Comparison of ENCODE assay signal across 16 cellular contexts in genomic region chr18:21306368-21306767, GRCh38.
DNase-seq lines count a peak whose midpoint lies in the region; ATAC-seq and TF ChIP-seq lines count a peak whose summit lies in the region.
"Had no signal": no experiment of that assay in that cellular context is flagged by ENCODE, and none has a peak within 500 bp of the region (broad histone marks: within the 10 kb centered on the region; RNA-seq: fewer than 3 reads in every experiment).

No MANE protein-coding gene starts in this region.

- H3K4me1 Mint-ChIP-seq in naive thymus-derived CD4-positive, alpha-beta T cell, result no peaks in the 10 kb centered on the region
- H3K4me1 Mint-ChIP-seq: CD4-positive, CD25-positive, alpha-beta regulatory T cell had no signal

- H3K4me3 Mint-ChIP-seq in naive thymus-derived CD4-positive, alpha-beta T cell, result no peak overlapping the region
- H3K4me3 Mint-ChIP-seq: CD4-positive, CD25-positive, alpha-beta regulatory T cell had no signal

- H4K12ac ChIP-seq in trophoblast cell (ENCODE audit: low read depth, low read length), result no peak overlapping the region

- no peaks in the 10 kb centered on the region for H3K36me3 Mint-ChIP-seq in naive thymus-derived CD4-positive, alpha-beta T cell
- H3K36me3 Mint-ChIP-seq: CD4-positive, CD25-positive, alpha-beta regulatory T cell had no signal

- no peak overlapping the region for H3K27ac Mint-ChIP-seq in naive thymus-derived CD4-positive, alpha-beta T cell
- H3K27ac Mint-ChIP-seq: CD4-positive, CD25-positive, alpha-beta regulatory T cell had no signal

- H4K20me1 ChIP-seq in hepatocyte (ENCODE audit: insufficient read depth, poor library complexity, severe bottlenecking), result no peaks in the 10 kb centered on the region
- H4K20me1 ChIP-seq: BLaER1 treated with 17β-estradiol and CSF1 and Interleukin-3, amounts not matched to agents 10 nM and 100 nM had no signal

- no peaks in the 10 kb centered on the region for H3K9me3 Mint-ChIP-seq in naive thymus-derived CD4-positive, alpha-beta T cell

- H3K4me2 ChIP-seq in hepatocyte (no peak overlapping the region), trophoblast cell (ENCODE audit: low read length) (no peak overlapping the region)
- H3K4me2 ChIP-seq: BLaER1 treated with 17β-estradiol and CSF1 and Interleukin-3, amounts not matched to agents 10 nM and 100 nM had no signal

- H2BK5ac ChIP-seq in trophoblast cell (ENCODE audit: low read depth, low read length, poor library complexity), result no peak overlapping the region

- H3K79me2 ChIP-seq in hepatocyte, result no peaks in the 10 kb centered on the region
- H3K79me2 ChIP-seq in trophoblast cell (ENCODE audit: control insufficient read depth, insufficient read depth, low read length, poor library complexity), result peaks cover 3% of the 10 kb centered on the region

- POLR2A ChIA-PET in naive thymus-derived CD4-positive, alpha-beta T cell (lab: Charles Lee), result no interaction called here

- no peak overlapping the region for H3K23ac ChIP-seq in trophoblast cell (ENCODE audit: low read length)

- intact Hi-C loops in left ventricle myocardium inferior (cut with micrococcal nuclease) (no loop called here), cardiac septum (cut with DNase I) (no loop called here), sigmoid colon (cut with DNase I) (no loop called here)
- intact Hi-C loops in naive thymus-derived CD4-positive, alpha-beta T cell (cut with micrococcal nuclease), result no loop called here

- TF ChIP-seq EP300 in sigmoid colon (IDR thresholded peaks at IDR 0.05), result no peak

- peak overlapping the region; percentile 9 for H3K27ac ChIP-seq in left ventricle myocardium inferior (replicated peaks)
- peak overlapping the region; percentile 37 for H3K27ac ChIP-seq in hepatocyte
- H3K27ac ChIP-seq in trophoblast cell (ENCODE audit: low read depth, low read length), result peak overlapping the region; percentile 32
- no peak overlapping the region for H3K27ac ChIP-seq in naive thymus-derived CD4-positive, alpha-beta T cell (ENCODE audit: low read depth, low read length)
- no peak overlapping the region for H3K27ac ChIP-seq in sigmoid colon
- H3K27ac ChIP-seq: BLaER1 treated with 17β-estradiol and CSF1 and Interleukin-3, amounts not matched to agents 10 nM and 100 nM; GM23248 had no signal

- no peak overlapping the region for H4K8ac ChIP-seq in trophoblast cell (ENCODE audit: low read depth, low read length)

- DNase-seq in left ventricle myocardium inferior, result no peak
- no peak for DNase-seq in cardiac septum (ENCODE audit: low spot score)
- DNase-seq in hepatocyte (ENCODE audit: low spot score), result no peak
- no peak for DNase-seq in trophoblast cell
- no peak for DNase-seq in naive thymus-derived CD4-positive, alpha-beta T cell
- no peak for DNase-seq in sigmoid colon
- DNase-seq: ACHN; CD4-positive, CD25-positive, alpha-beta regulatory T cell; DMS153; DMS79 treated with DMSO at 0.1 percent for 48 hours; EL; GM23248; IMR-90 had no signal

- H3K9ac ChIP-seq in trophoblast cell (ENCODE audit: low read length), result no peak overlapping the region
- H3K9ac ChIP-seq: BLaER1 treated with 17β-estradiol and CSF1 and Interleukin-3, amounts not matched to agents 10 nM and 100 nM; GM23248 had no signal

- peaks cover 0 to 34% (median 27%) of the 10 kb centered on the region in 5 donors for H3K27me3 Mint-ChIP-seq in naive thymus-derived CD4-positive, alpha-beta T cell

- no peaks in the 10 kb centered on the region for H3K36me3 ChIP-seq in left ventricle myocardium inferior
- no peaks in the 10 kb centered on the region for H3K36me3 ChIP-seq in hepatocyte (replicated peaks; ENCODE audit: insufficient read depth, low read depth)
- H3K36me3 ChIP-seq in trophoblast cell (ENCODE audit: control insufficient read depth in 1 of 2, insufficient read depth in 2 of 2, low read length in 2 of 2), result no peaks in the 10 kb centered on the region
- no peaks in the 10 kb centered on the region for H3K36me3 ChIP-seq in naive thymus-derived CD4-positive, alpha-beta T cell (ENCODE audit: control insufficient read depth in 2 of 3, insufficient read depth in 3 of 3, low read length in 3 of 3)
- H3K36me3 ChIP-seq in sigmoid colon, result no peaks in the 10 kb centered on the region
- H3K36me3 ChIP-seq: BLaER1 treated with 17β-estradiol and CSF1 and Interleukin-3, amounts not matched to agents 10 nM and 100 nM had no signal

- no peak overlapping the region for H3K14ac ChIP-seq in trophoblast cell (ENCODE audit: low read length)

- peaks cover 15% of the 10 kb centered on the region for H3K79me1 ChIP-seq in trophoblast cell (ENCODE audit: low read length)

- no peaks in the 10 kb centered on the region for H3K9me2 ChIP-seq in hepatocyte (replicated peaks; ENCODE audit: insufficient read depth)

- no peak overlapping the region for H2AK5ac ChIP-seq in trophoblast cell (ENCODE audit: low read length)

- H3K4ac ChIP-seq in trophoblast cell (ENCODE audit: low read depth, low read length), result no peak overlapping the region

- TF ChIP-seq POLR2A in sigmoid colon (IDR thresholded peaks at IDR 0.05), result no peak

- H2BK12ac ChIP-seq in trophoblast cell (ENCODE audit: low read length), result no peak overlapping the region

- TF ChIP-seq CTCF in left ventricle myocardium inferior (IDR thresholded peaks at IDR 0.05; ENCODE audit: borderline replicate concordance) (no peak), hepatocyte (IDR thresholded peaks at IDR 0.05; ENCODE audit: poor library complexity) (no peak), sigmoid colon (IDR thresholded peaks at IDR 0.05) (no peak)

- no peak for ATAC-seq in HG03378 (IDR thresholded peaks at IDR 0.05; ENCODE audit: unreplicated experiment)
- ATAC-seq in naive thymus-derived CD4-positive, alpha-beta T cell, result no peak
- ATAC-seq: HCT116 had no signal

- H3K9me3 ChIP-seq in left ventricle myocardium inferior (replicated peaks) (no peaks in the 10 kb centered on the region), hepatocyte (ENCODE audit: low read depth) (no peaks in the 10 kb centered on the region), trophoblast cell (ENCODE audit: insufficient read depth, low read depth, low read length) (no peaks in the 10 kb centered on the region), sigmoid colon (no peaks in the 10 kb centered on the region)
- no peaks in the 10 kb centered on the region for H3K9me3 ChIP-seq in naive thymus-derived CD4-positive, alpha-beta T cell (ENCODE audit: control insufficient read depth in 2 of 3, low read length in 3 of 3)
- H3K9me3 ChIP-seq: BLaER1 treated with 17β-estradiol and CSF1 and Interleukin-3, amounts not matched to agents 10 nM and 100 nM had no signal

- H2BK120ac ChIP-seq in trophoblast cell (ENCODE audit: insufficient read depth, low read length, poor library complexity), result no peak overlapping the region

- H3K4me1 ChIP-seq in left ventricle myocardium inferior (peaks cover 10% of the 10 kb centered on the region), hepatocyte (ENCODE audit: insufficient read depth) (peaks cover 4% of the 10 kb centered on the region), trophoblast cell (ENCODE audit: control insufficient read depth in 1 of 2, insufficient read depth in 2 of 2, low read length in 2 of 2) (peaks cover 8 to 12% of the 10 kb centered on the region in 2 experiments), sigmoid colon (no peaks in the 10 kb centered on the region)
- no peaks in the 10 kb centered on the region for H3K4me1 ChIP-seq in naive thymus-derived CD4-positive, alpha-beta T cell (ENCODE audit: control insufficient read depth in 2 of 2, insufficient read depth in 2 of 2, low read length in 2 of 2)
- H3K4me1 ChIP-seq: BLaER1 treated with 17β-estradiol and CSF1 and Interleukin-3, amounts not matched to agents 10 nM and 100 nM had no signal

- no peak overlapping the region for H3K18ac ChIP-seq in trophoblast cell (ENCODE audit: low read length)

- no peaks in the 10 kb centered on the region for H3K27me3 ChIP-seq in left ventricle myocardium inferior (ENCODE audit: low read depth)
- H3K27me3 ChIP-seq in hepatocyte, result no peaks in the 10 kb centered on the region
- no peaks in the 10 kb centered on the region for H3K27me3 ChIP-seq in trophoblast cell (ENCODE audit: insufficient read depth, low read length)
- H3K27me3 ChIP-seq in naive thymus-derived CD4-positive, alpha-beta T cell (ENCODE audit: control insufficient read depth in 2 of 2, insufficient read depth in 2 of 2, low read length in 2 of 2), result no peaks in the 10 kb centered on the region
- H3K27me3 ChIP-seq in sigmoid colon, result no peaks in the 10 kb centered on the region
- H3K27me3 ChIP-seq: BLaER1 treated with 17β-estradiol and CSF1 and Interleukin-3, amounts not matched to agents 10 nM and 100 nM had no signal

- no peak overlapping the region for H2AFZ ChIP-seq in hepatocyte
- no peak overlapping the region for H2AFZ ChIP-seq in trophoblast cell (ENCODE audit: insufficient read depth, low read length, poor library complexity)
- H2AFZ ChIP-seq: GM23248 had no signal

- WGBS in hepatocyte (ENCODE audit: low lambda C conversion rate, missing lambda C conversion rate), result 27% methylated on average over 2 of the region's 2 CpGs
- WGBS in trophoblast cell (ENCODE audit: extremely low coverage, insufficient coverage, insufficient read length), result no CpG with 5 or more reads among the region's 2 CpGs
- 62 to 69% methylated on average over 2 of the region's 2 CpGs for WGBS in sigmoid colon, 2 donors

- H4K91ac ChIP-seq in trophoblast cell (ENCODE audit: low read depth, low read length), result no peak overlapping the region

- H3K4me3 ChIP-seq in left ventricle myocardium inferior (no peak overlapping the region), hepatocyte (no peak overlapping the region), trophoblast cell (ENCODE audit: low read depth, low read length) (no peak overlapping the region), sigmoid colon (no peak overlapping the region)
- H3K4me3 ChIP-seq in naive thymus-derived CD4-positive, alpha-beta T cell (ENCODE audit: low read length), result no peak overlapping the region
- H3K4me3 ChIP-seq: BLaER1 treated with 17β-estradiol and CSF1 and Interleukin-3, amounts not matched to agents 10 nM and 100 nM; GM23248 had no signal

- CTCF ChIA-PET in naive thymus-derived CD4-positive, alpha-beta T cell (lab: Charles Lee), result no interaction called here

Comparison
In these comparisons a context has a peak if more than half of its experiments do, and no peak if none do; other contexts are left out.
1. H3K27ac ChIP-seq: peak in left ventricle myocardium inferior (single experiment), hepatocyte (single experiment) and trophoblast cell (single experiment); none in naive thymus-derived CD4-positive, alpha-beta T cell (single experiment) and sigmoid colon (0 of 4).